In genomic region chr12:110917467-110917866, GRCh38 we compare ENCODE assay signal across 14 cellular contexts. TPM values are rescaled to one million over a fixed set of nuclear protein-coding genes. Genes with fewer than 3 reads are reported as not detected.
A peak's percentile ranks its signal among the peaks of the same experiment; 100 is the strongest.
DNase-seq lines count a peak whose midpoint lies in the region; ATAC-seq and TF ChIP-seq lines count a peak whose summit lies in the region.
"Had no signal": no experiment of that assay in that cellular context is flagged by ENCODE, and none has a peak within 500 bp of the region (broad histone marks: within the 10 kb centered on the region; RNA-seq: fewer than 3 reads in every experiment).

No MANE protein-coding gene starts in this region.

- no peaks in the 10 kb centered on the region for H3K36me3 Mint-ChIP-seq in naive thymus-derived CD8-positive, alpha-beta T cell
- H3K36me3 Mint-ChIP-seq in natural killer cell: no peaks in the 10 kb centered on the region

- H3K4me3 Mint-ChIP-seq in naive thymus-derived CD8-positive, alpha-beta T cell: no peak overlapping the region
- H3K4me3 Mint-ChIP-seq in natural killer cell: no peak overlapping the region
- H3K4me3 Mint-ChIP-seq: B cell had no signal

- ATAC-seq in SK-N-SH treated with all-trans-retinoic acid at 6 μM for 48 hours (peak; percentile 82), aorta (ENCODE audit: low FRiP score) (no peak), natural killer cell (no peak)
- ATAC-seq in naive thymus-derived CD8-positive, alpha-beta T cell: no peak

- CTCF ChIA-PET in GM10248 (lab: Yijun Ruan, JAX): interaction anchor here (1.5 kb wide), 2 partner anchors 21 to 24 kb away, joined by 4 to 5 read pairs; no protein-coding TSS in a partner anchor

- peaks cover 0 to 13% (median 0%) of the 10 kb centered on the region in 4 donors for H3K4me1 Mint-ChIP-seq in naive thymus-derived CD8-positive, alpha-beta T cell
- no peaks in the 10 kb centered on the region for H3K4me1 Mint-ChIP-seq in natural killer cell

- H3K27ac Mint-ChIP-seq in naive thymus-derived CD8-positive, alpha-beta T cell: no peak overlapping the region
- H3K27ac Mint-ChIP-seq in natural killer cell: no peak overlapping the region
- H3K27ac Mint-ChIP-seq: B cell, progenitor cell of endocrine pancreas had no signal

- no peak overlapping the region for H3K27ac ChIP-seq in aorta (ENCODE audit: low read depth in 1 of 2, low read length in 2 of 2)
- H3K27ac ChIP-seq: esophagus squamous epithelium had no signal

- no peak overlapping the region for H3K4me3 ChIP-seq in aorta (ENCODE audit: low read length in 2 of 2)
- H3K4me3 ChIP-seq: esophagus squamous epithelium had no signal

- no peak for TF ChIP-seq CTCF in GM10248 (IDR thresholded peaks at IDR 0.05; ENCODE audit: control extremely low read depth, extremely low read depth, low read depth, missing control alignments)
- no peak for TF ChIP-seq CTCF in natural killer cell (IDR thresholded peaks at IDR 0.05)

- H3K27me3 Mint-ChIP-seq in naive thymus-derived CD8-positive, alpha-beta T cell: peaks cover 0 to 18% (median 7%) of the 10 kb centered on the region in 5 donors
- peaks cover 0 to 9% of the 10 kb centered on the region in 2 donors for H3K27me3 Mint-ChIP-seq in natural killer cell (ENCODE audit: low read depth in 2 of 2)

- no peaks in the 10 kb centered on the region for H3K27me3 ChIP-seq in aorta (ENCODE audit: control insufficient read depth in 1 of 2, insufficient read depth in 2 of 2, low read length in 1 of 2)

- intact Hi-C loops in aorta (cut with DNase I): no loop called here
- intact Hi-C loops in natural killer cell (cut with micrococcal nuclease): no loop called here

- DNase-seq in A172 (ENCODE audit: low spot score): peak; percentile 92
- DNase-seq in HK-2 (ENCODE audit: unreplicated experiment): peak; percentile 29
- peak; percentile 56 for DNase-seq in glomerular endothelial cell (ENCODE audit: extremely low read depth, low read depth, low spot score)
- DNase-seq in GM10248 (ENCODE audit: extremely low spot score): no peak
- no peak for DNase-seq in naive thymus-derived CD8-positive, alpha-beta T cell
- no peak for DNase-seq in aorta
- no peak for DNase-seq in natural killer cell
- DNase-seq: esophagus squamous epithelium, NCI-H2029 treated with DMSO at 0.1 percent for 48 hours, substantia nigra had no signal

- H3K36me3 ChIP-seq in aorta (ENCODE audit: control insufficient read depth in 1 of 2, insufficient read depth in 2 of 2, low read length in 1 of 2): no peaks in the 10 kb centered on the region
- H3K36me3 ChIP-seq: esophagus squamous epithelium had no signal

- H3K4me1 ChIP-seq in aorta (ENCODE audit: control insufficient read depth in 1 of 2, insufficient read depth in 2 of 2, low read length in 2 of 2): no peaks in the 10 kb centered on the region
- H3K4me1 ChIP-seq: esophagus squamous epithelium had no signal

- POLR2A ChIA-PET in GM10248 (lab: Yijun Ruan, JAX): no interaction called here
- POLR2A ChIA-PET in naive thymus-derived CD8-positive, alpha-beta T cell (lab: Charles Lee): no interaction called here

- no peaks in the 10 kb centered on the region for H3K9me3 Mint-ChIP-seq in naive thymus-derived CD8-positive, alpha-beta T cell
- H3K9me3 Mint-ChIP-seq in natural killer cell: no peaks in the 10 kb centered on the region

- WGBS in aorta, 2 donors: 36 to 42% methylated on average over 5 of the region's 5 CpGs

- H3K9me3 ChIP-seq in aorta (ENCODE audit: control insufficient read depth, low read length): no peaks in the 10 kb centered on the region
- H3K9me3 ChIP-seq: esophagus squamous epithelium had no signal

TF ChIP-seq in SK-N-SH treated with all-trans-retinoic acid at 6 μM for 48 hours, 23 proteins besides CTCF, POLR2A, EP300 and RAD21:
- no peak for TF ChIP-seq ZNF8 (CRISPR knock-in tag; IDR thresholded peaks at IDR 0.05)
- TF ChIP-seq ZFP3 (CRISPR knock-in tag; IDR thresholded peaks at IDR 0.05): no peak
- no peak for TF ChIP-seq ISL1 (CRISPR knock-in tag; IDR thresholded peaks at IDR 0.05)
- TF ChIP-seq CSDC2 (CRISPR knock-in tag; IDR thresholded peaks at IDR 0.05): no peak
- TF ChIP-seq ESRRG (CRISPR knock-in tag; IDR thresholded peaks at IDR 0.05): no peak

RNA-seq across cellular contexts. Expression of gene MYL2, which starts 2.9 kb away (rescaled TPM):
- 1.1 and 1.4 TPM in 2 replicates for total RNA-seq in A172 (2014; rRNA removed; shearing (Covaris generic))
- not detected in 2 replicates for total RNA-seq in glomerular endothelial cell
- total RNA-seq in naive thymus-derived CD8-positive, alpha-beta T cell: not detected
- not detected for polyA plus RNA-seq in naive thymus-derived CD8-positive, alpha-beta T cell
- total RNA-seq in aorta: under 1 TPM in 1 of 2 donors, not detected in 1; 0.99 TPM
- polyA plus RNA-seq in aorta: 10 to 100 TPM in 1 of 2 donors, 1 to 10 TPM in 1; 4.5 to 80.9 TPM
- total RNA-seq in natural killer cell: not detected
- total RNA-seq: esophagus squamous epithelium, G401, progenitor cell of endocrine pancreas had no signal

Comparison
In these comparisons a context has a peak if more than half of its experiments do, and no peak if none do; other contexts are left out.
1. DNase-seq: peak in A172 (single experiment), HK-2 (single experiment) and glomerular endothelial cell (single experiment); none in GM10248 (single experiment), naive thymus-derived CD8-positive, alpha-beta T cell (0 of 10), aorta (0 of 2) and natural killer cell (single experiment).